1 cellular context compared by ENCODE assay signal in the genomic region with DNA sequence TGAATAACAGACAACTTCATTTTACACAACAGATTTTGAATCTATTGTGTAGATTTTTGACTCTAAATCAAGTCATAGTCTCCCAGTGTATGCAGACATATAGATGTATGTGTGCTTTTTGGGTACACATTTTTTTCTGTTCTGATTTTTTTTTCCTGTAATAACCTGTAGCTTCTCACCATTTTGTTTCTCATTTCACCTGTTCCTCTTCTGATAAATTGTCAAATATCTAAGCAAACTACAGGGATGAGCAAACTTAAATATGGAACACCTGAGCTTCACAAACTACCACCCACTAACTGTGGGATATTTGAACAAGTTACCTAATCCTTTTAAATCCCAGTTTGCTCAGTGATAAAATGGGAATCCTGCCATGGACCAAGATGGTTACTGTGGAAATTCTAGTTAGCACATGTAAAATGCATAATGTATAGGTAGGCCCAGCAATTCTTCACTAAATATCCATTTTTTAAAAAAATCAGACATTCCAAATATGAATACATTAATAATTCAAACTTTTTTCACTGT.
TF ChIP-seq lines count a peak whose summit lies in the region.

No MANE protein-coding gene starts in this region.

TF ChIP-seq in IMR-90, 13 proteins besides CTCF, POLR2A, EP300 and RAD21 (continued from another document):
- TF ChIP-seq BHLHE40 (IDR thresholded peaks at IDR 0.05; ENCODE audit: low read depth, low read length) (no peak), RCOR1 (IDR thresholded peaks at IDR 0.05; ENCODE audit: insufficient replicate concordance, low read length) (no peak), CEBPB (IDR thresholded peaks at IDR 0.05; ENCODE audit: low read depth, low read length) (no peak)
